33 cellular contexts compared by ENCODE assay signal in the genomic region with DNA sequence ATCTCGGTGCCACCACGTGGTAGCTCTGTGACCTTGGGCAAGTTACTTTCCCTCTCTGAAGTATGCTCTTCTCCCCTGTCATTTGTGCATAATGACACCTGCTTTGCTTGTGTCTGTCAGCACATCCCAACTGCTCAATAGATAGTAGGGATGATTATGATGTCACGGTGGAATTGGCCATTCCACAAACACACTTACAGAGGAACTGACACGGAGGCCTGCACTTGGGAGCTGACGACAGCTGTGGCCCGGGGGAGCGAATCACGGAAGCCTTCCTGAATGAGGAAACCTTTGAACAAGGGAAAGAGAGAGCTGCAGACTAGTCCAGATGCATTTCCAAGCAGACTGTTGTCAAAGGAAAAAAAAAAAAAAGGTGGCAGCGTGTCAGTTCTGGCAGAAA. TPM values are rescaled to one million over a fixed set of nuclear protein-coding genes. Genes with fewer than 3 reads are reported as not detected.
"Had no signal": no experiment of that assay in that cellular context is flagged by ENCODE, and none has a peak within 500 bp of the region (broad histone marks: within the 10 kb centered on the region; RNA-seq: fewer than 3 reads in every experiment).

No MANE protein-coding gene starts in this region.

- H3K36me3 ChIP-seq: left lung, lower lobe of right lung, ovary, right atrium auricular region, spleen, suprapubic skin, thoracic aorta, tibial artery, upper lobe of right lung, uterus had no signal

- FAIRE-seq: islet of Langerhans, kidney, small intestine had no signal

- H3K4me3 ChIP-seq: left lung, lower lobe of right lung, ovary, right atrium auricular region, spleen, suprapubic skin, thoracic aorta, tibial artery, upper lobe of right lung, uterus had no signal

- H3K27ac ChIP-seq: left lung, lower lobe of right lung, ovary, right atrium auricular region, spleen, suprapubic skin, thoracic aorta, tibial artery, upper lobe of right lung, uterus had no signal

- H3K4me1 ChIP-seq: left lung, lower lobe of right lung, right atrium auricular region, spleen, suprapubic skin, tibial artery, upper lobe of right lung, uterus had no signal

- H3K27me3 ChIP-seq: ovary, right atrium auricular region, uterus had no signal

- H3K9me3 ChIP-seq: left lung, lower lobe of right lung, ovary, right atrium auricular region, suprapubic skin, thoracic aorta, tibial artery, upper lobe of right lung, uterus had no signal

- DNase-seq: hypothalamus; immature natural killer cell; kidney; left colon; left lung; lower lobe of right lung; mammary epithelial cell; mesenchymal stem cell; naive thymus-derived CD4-positive, alpha-beta T cell; ovary; small intestine; stimulated activated CD4-positive, alpha-beta T cell treated with anti-CD3 and anti-CD28 coated beads, Interleukin-4, amount 100 ng/mL, for 24 hours; stimulated activated naive CD4-positive, alpha-beta T cell; trophoblast cell; upper lobe of right lung; uterus had no signal

RNA-seq across cellular contexts. Expression of a gene that starts 21.0 kb away (rescaled TPM):
- total RNA-seq: kidney; left colon; left lung; liver; lower lobe of right lung; mammary epithelial cell; mesothelial cell of epicardium; mononuclear cell; naive thymus-derived CD4-positive, alpha-beta T cell; natural killer cell treated with Interleukin-12 subunit alpha and Interleukin-12 subunit beta and Interleukin-15 and Interleukin-18, amount 100 ng/mL, for 72 hours; omental fat pad; ovary; progenitor cell of endocrine pancreas; pulmonary artery endothelial cell; renal cortical epithelial cell; right atrium auricular region; sciatic nerve; spleen; subcutaneous adipose tissue; suprapubic skin; thoracic aorta; upper lobe of right lung; uterus had no signal
- polyA plus RNA-seq: immature natural killer cell; liver; mammary epithelial cell; naive thymus-derived CD4-positive, alpha-beta T cell; neural cell; spleen had no signal
